12 cellular contexts compared by ENCODE assay signal in genomic region chr19:13054605-13055212, GRCh38. TPM values are rescaled to one million over a fixed set of nuclear protein-coding genes. Genes with fewer than 3 reads are reported as not detected.
DNase-seq lines count a peak whose midpoint lies in the region; ATAC-seq and TF ChIP-seq lines count a peak whose summit lies in the region.
"Had no signal": no experiment of that assay in that cellular context is flagged by ENCODE, and none has a peak within 500 bp of the region (broad histone marks: within the 10 kb centered on the region; RNA-seq: fewer than 3 reads in every experiment).

No MANE protein-coding gene starts in this region.

- no peaks in the 10 kb centered on the region for H3K9me3 ChIP-seq in adrenal gland (replicated peaks in 1 of 3)
- no peaks in the 10 kb centered on the region for H3K9me3 ChIP-seq in right cardiac atrium (ENCODE audit: control insufficient read depth, low read length)
- H3K9me3 ChIP-seq in CD4-positive, alpha-beta T cell (ENCODE audit: control insufficient read depth, low read length): no peaks in the 10 kb centered on the region

- H3K36me3 ChIP-seq in ACC112 (ENCODE audit: insufficient read depth, low read length) (no peaks in the 10 kb centered on the region), adrenal gland (replicated peaks in 1 of 2) (no peaks in the 10 kb centered on the region)

- peak; percentile 32 to 35 for ATAC-seq in right cardiac atrium
- no peak for ATAC-seq in GM19328 (IDR thresholded peaks at IDR 0.05; ENCODE audit: unreplicated experiment)
- ATAC-seq in CD4-positive, alpha-beta T cell (ENCODE audit: poor library complexity): no peak
- ATAC-seq: naive thymus-derived CD8-positive, alpha-beta T cell had no signal

- no peaks in the 10 kb centered on the region for H3K27me3 ChIP-seq in ACC112 (ENCODE audit: insufficient read depth, low read length)
- no peaks in the 10 kb centered on the region for H3K27me3 ChIP-seq in adrenal gland
- H3K27me3 ChIP-seq in right cardiac atrium (ENCODE audit: control insufficient read depth, insufficient read depth): no peaks in the 10 kb centered on the region
- H3K27me3 ChIP-seq in CD4-positive, alpha-beta T cell (ENCODE audit: control insufficient read depth, insufficient read depth, low read length): no peaks in the 10 kb centered on the region

- DNase-seq in adrenal gland (no peak), right cardiac atrium (peak; percentile 57 to 71 (median 70)), retina (peak; percentile 38), NCI-H2171 (lab: John Stamatoyannopoulos, UW) (no peak)
- DNase-seq in CD4-positive, alpha-beta T cell: no peak
- no peak for DNase-seq in activated CD4-positive, alpha-beta T cell treated with anti-CD3 and anti-CD28 coated beads, Interleukin-2, amount 10 ng/mL, durations not matched to agents 24 days and 14 days
- DNase-seq: activated naive CD8-positive, alpha-beta T cell treated with anti-CD3 and anti-CD28 coated beads for 36 hours; AML-193; naive thymus-derived CD8-positive, alpha-beta T cell; OCI-M1 had no signal

- peaks cover 3% of the 10 kb centered on the region for H3K27me3 Mint-ChIP-seq in CD4-positive, alpha-beta T cell
- peaks cover 20% of the 10 kb centered on the region for H3K27me3 Mint-ChIP-seq in activated CD4-positive, alpha-beta T cell treated with anti-CD3 and anti-CD28 coated beads, Interleukin-2, amount 10 ng/mL, durations not matched to agents 24 days and 14 days

- H3K27ac Mint-ChIP-seq in CD4-positive, alpha-beta T cell: no peak overlapping the region
- H3K27ac Mint-ChIP-seq in activated CD4-positive, alpha-beta T cell treated with anti-CD3 and anti-CD28 coated beads, Interleukin-2, amount 10 ng/mL, durations not matched to agents 24 days and 14 days: no peak overlapping the region
- H3K27ac Mint-ChIP-seq: activated naive CD8-positive, alpha-beta T cell treated with anti-CD3 and anti-CD28 coated beads for 36 hours had no signal

- POLR2A ChIA-PET in CD4-positive, alpha-beta T cell (lab: Charles Lee): interaction anchor here (1.0 kb wide), 1 partner anchor 69 kb away, joined by 3 read pairs; no protein-coding TSS in a partner anchor

- 62 to 69% (median 65%) methylated on average over 10 to 12 of the region's 12 CpGs for WGBS in adrenal gland, 4 donors
- 21% methylated on average over 12 of the region's 12 CpGs for WGBS in right cardiac atrium

- H3K9me3 Mint-ChIP-seq in CD4-positive, alpha-beta T cell: no peaks in the 10 kb centered on the region
- no peaks in the 10 kb centered on the region for H3K9me3 Mint-ChIP-seq in activated CD4-positive, alpha-beta T cell treated with anti-CD3 and anti-CD28 coated beads, Interleukin-2, amount 10 ng/mL, durations not matched to agents 24 days and 14 days
- H3K9me3 Mint-ChIP-seq: activated naive CD8-positive, alpha-beta T cell treated with anti-CD3 and anti-CD28 coated beads for 36 hours; naive thymus-derived CD8-positive, alpha-beta T cell had no signal

- H3K79me2 ChIP-seq in ACC112 (ENCODE audit: control insufficient read depth, insufficient read depth, low read length, unreplicated experiment): peaks cover 48% of the 10 kb centered on the region

- TF ChIP-seq CTCF in adrenal gland (IDR thresholded peaks at IDR 0.05): no peak
- no peak for TF ChIP-seq CTCF in CD4-positive, alpha-beta T cell (IDR thresholded peaks at IDR 0.05)

- H3K4me1 ChIP-seq in ACC112 (ENCODE audit: control insufficient read depth, insufficient read depth, low read length, unreplicated experiment): peaks cover 66% of the 10 kb centered on the region
- H3K4me1 ChIP-seq in adrenal gland (replicated peaks in 1 of 2): peaks cover 0 to 31% of the 10 kb centered on the region in 2 donors
- peaks cover 66% of the 10 kb centered on the region for H3K4me1 ChIP-seq in right cardiac atrium (ENCODE audit: control insufficient read depth, insufficient read depth, low read length)

- H3K27ac ChIP-seq in ACC112 (ENCODE audit: low read depth, low read length) (peak overlapping the region; percentile 80), adrenal gland (peak overlapping the region in 4 of 5 donors; percentile 32 to 86 (median 58)), right cardiac atrium (ENCODE audit: low read length) (peak overlapping the region; percentile 97)
- no peak overlapping the region for H3K27ac ChIP-seq in CD4-positive, alpha-beta T cell (ENCODE audit: low read depth, low read length)

- intact Hi-C loops in adrenal gland (cut with DNase I) (no loop called here), right cardiac atrium (cut with DNase I) (loop anchor here in 1 of 4 donors (5.0 kb wide), 1 partner anchor 32 kb away; no protein-coding TSS in a partner anchor)
- intact Hi-C loops in CD4-positive, alpha-beta T cell (cut with DNase I, micrococcal nuclease): no loop called here
- intact Hi-C loops in activated CD4-positive, alpha-beta T cell treated with anti-CD3 and anti-CD28 coated beads, Interleukin-2, amount 10 ng/mL, durations not matched to agents 24 days and 14 days (cut with micrococcal nuclease): no loop called here

- H3K4me1 Mint-ChIP-seq in CD4-positive, alpha-beta T cell (ENCODE audit: low read depth): peaks cover 11% of the 10 kb centered on the region
- H3K4me1 Mint-ChIP-seq in activated CD4-positive, alpha-beta T cell treated with anti-CD3 and anti-CD28 coated beads, Interleukin-2, amount 10 ng/mL, durations not matched to agents 24 days and 14 days: peaks cover 6% of the 10 kb centered on the region

- CTCF ChIA-PET in CD4-positive, alpha-beta T cell (lab: Charles Lee): interaction anchor here (1.1 kb wide), 1 partner anchor 21 kb away, joined by 3 read pairs; no protein-coding TSS in a partner anchor

- H3K36me3 Mint-ChIP-seq in CD4-positive, alpha-beta T cell (ENCODE audit: low read depth): no peaks in the 10 kb centered on the region
- H3K36me3 Mint-ChIP-seq in activated CD4-positive, alpha-beta T cell treated with anti-CD3 and anti-CD28 coated beads, Interleukin-2, amount 10 ng/mL, durations not matched to agents 24 days and 14 days (ENCODE audit: low read depth): no peaks in the 10 kb centered on the region
- H3K36me3 Mint-ChIP-seq: activated naive CD8-positive, alpha-beta T cell treated with anti-CD3 and anti-CD28 coated beads for 36 hours; naive thymus-derived CD8-positive, alpha-beta T cell had no signal

- no peak for TF ChIP-seq POLR2A in adrenal gland (IDR thresholded peaks at IDR 0.05)

- no peak overlapping the region for H2AFZ ChIP-seq in ACC112 (ENCODE audit: low read length, unreplicated experiment)

- H3K4me3 ChIP-seq in ACC112 (ENCODE audit: low read depth, low read length): 0 out of 2 replicates have a peak overlapping the region, but pooled peaks have one; percentile 57
- H3K4me3 ChIP-seq in adrenal gland: no peak overlapping the region
- H3K4me3 ChIP-seq in right cardiac atrium (ENCODE audit: low read length): no peak overlapping the region

- H3K4me3 Mint-ChIP-seq in CD4-positive, alpha-beta T cell: no peak overlapping the region
- no peak overlapping the region for H3K4me3 Mint-ChIP-seq in activated CD4-positive, alpha-beta T cell treated with anti-CD3 and anti-CD28 coated beads, Interleukin-2, amount 10 ng/mL, durations not matched to agents 24 days and 14 days
- H3K4me3 Mint-ChIP-seq: activated naive CD8-positive, alpha-beta T cell treated with anti-CD3 and anti-CD28 coated beads for 36 hours; naive thymus-derived CD8-positive, alpha-beta T cell had no signal

RNA-seq across cellular contexts. Expression of gene LYL1, which starts 47.9 kb away (rescaled TPM):
- total RNA-seq in adrenal gland (10 to 100 TPM in 5 of 8 donors, 1 to 10 TPM in 3; 4.3 to 22.5 (median 13.2) TPM), right cardiac atrium (10 to 100 TPM in 2 of 4 donors, 1 to 10 TPM in 2; 8.0 to 11.9 (median 10.1) TPM)
- polyA plus RNA-seq in adrenal gland (10 to 100 TPM in 1 of 3 donors, 1 to 10 TPM in 1, under 1 TPM in 1; 0.38 to 18.7 (median 7.9) TPM), right cardiac atrium (8.0 TPM)
- 1 to 10 TPM; 1.9 to 2.1 TPM for total RNA-seq in CD4-positive, alpha-beta T cell
- total RNA-seq in activated CD4-positive, alpha-beta T cell treated with anti-CD3 and anti-CD28 coated beads, Interleukin-2, amount 10 ng/mL, durations not matched to agents 24 days and 14 days: 2.1 and 2.4 TPM in 2 replicates

RNA-seq across cellular contexts. Expression of gene NFIX, which starts 59.4 kb away (rescaled TPM):
- total RNA-seq in adrenal gland (10 to 100 TPM; 25.6 to 72.8 (median 36.5) TPM), right cardiac atrium (100 to 1,000 TPM; 123 to 168 (median 156) TPM)
- polyA plus RNA-seq in adrenal gland (10 to 100 TPM in 1 of 3 donors, 1 to 10 TPM in 2; 4.9 to 18.0 (median 9.4) TPM), right cardiac atrium (67.4 TPM)
- 1 to 10 TPM; 3.0 to 3.3 TPM for total RNA-seq in CD4-positive, alpha-beta T cell
- 8.3 and 10.4 TPM in 2 replicates for total RNA-seq in activated CD4-positive, alpha-beta T cell treated with anti-CD3 and anti-CD28 coated beads, Interleukin-2, amount 10 ng/mL, durations not matched to agents 24 days and 14 days

Comparison
In these comparisons a context has a peak if more than half of its experiments do, and no peak if none do; other contexts are left out.
1. DNase-seq: peak in right cardiac atrium (3 of 3) and retina (single experiment); none in adrenal gland (0 of 7), NCI-H2171 (single experiment), CD4-positive, alpha-beta T cell (0 of 10) and activated CD4-positive, alpha-beta T cell treated with anti-CD3 and anti-CD28 coated beads, Interleukin-2, amount 10 ng/mL, durations not matched to agents 24 days and 14 days (single experiment).
2. ATAC-seq: peak in right cardiac atrium (2 of 2); none in GM19328 (single experiment) and CD4-positive, alpha-beta T cell (single experiment).